In genomic region chr2:232075080-232075479, GRCh38 we compare ENCODE assay signal across 18 cellular contexts.
DNase-seq lines count a peak whose midpoint lies in the region; ATAC-seq lines count a peak whose summit lies in the region.
"Had no signal": no experiment of that assay in that cellular context is flagged by ENCODE, and none has a peak within 500 bp of the region (broad histone marks: within the 10 kb centered on the region; RNA-seq: fewer than 3 reads in every experiment).

No MANE protein-coding gene starts in this region.

- ATAC-seq in GM18861 (IDR thresholded peaks at IDR 0.05; ENCODE audit: unreplicated experiment) (no peak), HG02852 (IDR thresholded peaks at IDR 0.05; ENCODE audit: unreplicated experiment) (no peak)
- ATAC-seq: stimulated activated memory B cell treated with anti-CD40 and anti-IgM and Interleukin-4, amounts not matched to agents 10 μg/mL and 1 μg/mL and 100 μg/mL, for 72 hours had no signal

- DNase-seq in AG08395 (ENCODE audit: low spot score) (peak; percentile 40), GM04504 (ENCODE audit: low read depth) (peak; percentile 45), RPMI7951 (ENCODE audit: low read depth) (peak; percentile 12), fibroblast of the conjunctiva (ENCODE audit: low read depth) (peak; percentile 1), T1000 (lab: John Stamatoyannopoulos, UW) (no peak)
- DNase-seq in activated naive CD4-positive, alpha-beta T cell (lab: John Stamatoyannopoulos, UW) = no peak
- DNase-seq: activated CD4-positive, alpha-beta T cell treated with anti-CD3 and anti-CD28 coated beads, Interleukin-2, amount 50 U/mL, for 4 hours; effector CD4-positive, alpha-beta T cell; H9; left cardiac atrium; naive B cell; NCI-H1105 treated with DMSO at 0.1 percent for 48 hours; right cardiac atrium; stimulated activated CD4-positive, alpha-beta T cell treated with anti-CD3 and anti-CD28 coated beads, Interleukin-4, amount 100 ng/mL, for 24 hours; uterus had no signal

Comparison
In these comparisons a context has a peak if more than half of its experiments do, and no peak if none do; other contexts are left out.
1. DNase-seq: peak in AG08395 (single experiment), GM04504 (single experiment), RPMI7951 (single experiment) and fibroblast of the conjunctiva (single experiment); none in activated naive CD4-positive, alpha-beta T cell (0 of 4) and T1000 (single experiment).